Comparison of ENCODE assay signal across 23 cellular contexts in the genomic region with DNA sequence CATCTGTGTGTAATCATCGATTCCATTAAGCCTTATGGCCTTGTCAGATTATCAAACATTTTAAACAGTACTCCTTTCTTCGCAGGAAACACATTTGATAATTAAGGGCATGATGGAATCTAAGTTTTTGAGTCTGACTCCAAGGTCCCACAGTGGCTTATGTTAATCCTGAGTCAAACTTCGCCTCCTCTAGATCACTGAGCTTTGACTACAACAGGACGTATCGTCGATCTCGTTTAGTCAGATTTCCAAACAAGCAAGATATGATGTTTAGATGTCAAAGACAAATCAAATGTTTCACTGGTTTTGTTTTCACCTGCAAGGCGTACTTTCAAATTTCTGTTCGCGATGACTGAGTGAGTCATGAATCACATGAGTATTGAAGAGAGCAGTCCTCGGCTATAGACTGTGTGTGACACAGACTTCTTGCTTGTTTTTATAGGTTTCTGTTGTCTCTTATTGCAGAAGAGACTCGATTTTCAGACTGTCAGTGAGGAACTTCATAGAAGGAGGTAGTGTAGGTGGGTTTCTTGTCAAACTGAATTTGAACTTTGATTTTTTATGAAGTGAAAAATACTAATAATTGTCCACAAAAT.
DNase-seq lines count a peak whose midpoint lies in the region; ATAC-seq and TF ChIP-seq lines count a peak whose summit lies in the region.
"Had no signal": no experiment of that assay in that cellular context is flagged by ENCODE, and none has a peak within 500 bp of the region (broad histone marks: within the 10 kb centered on the region; RNA-seq: fewer than 3 reads in every experiment).

No MANE protein-coding gene starts in this region.

- H2BK12ac ChIP-seq in neuronal stem cell (ENCODE audit: low read length), result no peak overlapping the region

- H2AFZ ChIP-seq in neuronal stem cell (ENCODE audit: low read length), result peak overlapping the region; percentile 56

- no peak overlapping the region for H3K14ac ChIP-seq in neuronal stem cell (ENCODE audit: low read length)

- no peak overlapping the region for H3K4ac ChIP-seq in neuronal stem cell (ENCODE audit: low read length)

- no peaks in the 10 kb centered on the region for H3K79me1 ChIP-seq in neuronal stem cell (ENCODE audit: low read depth, low read length)

- no peak overlapping the region for H3K27ac Mint-ChIP-seq in osteocyte (ENCODE audit: unreplicated experiment)
- H3K27ac Mint-ChIP-seq: CD8-positive, alpha-beta memory T cell; H9; HFFc6 had no signal

- H3K4me2 ChIP-seq in neuronal stem cell (ENCODE audit: insufficient read depth, low read length, poor library complexity, severe bottlenecking), result no peak overlapping the region
- H3K4me2 ChIP-seq: SK-N-SH had no signal

- no CpG with 5 or more reads among the region's 12 CpGs for whole genome bisulfite sequencing in neuronal stem cell (ENCODE audit: extremely low coverage in 2 of 2, insufficient read length in 2 of 2, insufficient replicate concordance in 1 of 2), 2 donors

- no peak overlapping the region for H4K8ac ChIP-seq in neuronal stem cell (ENCODE audit: low read depth, low read length)

- H3K4me3 ChIP-seq in neuronal stem cell (ENCODE audit: low read length in 2 of 2), result no peak overlapping the region
- H3K4me3 ChIP-seq: GM12878 had no signal

- no peak overlapping the region for H4K91ac ChIP-seq in neuronal stem cell (ENCODE audit: low read depth, low read length, poor library complexity)

- H3K9me3 Mint-ChIP-seq in osteocyte (ENCODE audit: unreplicated experiment), result no peaks in the 10 kb centered on the region
- H3K9me3 Mint-ChIP-seq: H9 had no signal

- no peak overlapping the region for H2BK120ac ChIP-seq in neuronal stem cell (ENCODE audit: low read depth, low read length)

- H3K36me3 Mint-ChIP-seq in osteocyte (ENCODE audit: unreplicated experiment), result no peaks in the 10 kb centered on the region
- H3K36me3 Mint-ChIP-seq: CD8-positive, alpha-beta memory T cell had no signal

- H2AK5ac ChIP-seq in neuronal stem cell (ENCODE audit: low read depth, low read length), result no peak overlapping the region

- no peaks in the 10 kb centered on the region for H3K36me3 ChIP-seq in neuronal stem cell (replicated peaks in 1 of 2; ENCODE audit: control insufficient read depth in 2 of 2, insufficient read depth in 2 of 2, low read length in 2 of 2)

- H3K4me1 Mint-ChIP-seq in osteocyte (ENCODE audit: unreplicated experiment), result no peaks in the 10 kb centered on the region
- H3K4me1 Mint-ChIP-seq: CD8-positive, alpha-beta memory T cell; H9 had no signal

- H3K9ac ChIP-seq in neuronal stem cell (ENCODE audit: low read depth, low read length, poor library complexity), result no peak overlapping the region
- H3K9ac ChIP-seq: SK-N-SH had no signal

- H3K4me3 Mint-ChIP-seq in osteocyte (ENCODE audit: unreplicated experiment), result no peak overlapping the region
- H3K4me3 Mint-ChIP-seq: CD8-positive, alpha-beta memory T cell; H9; HFFc6 had no signal

- no peaks in the 10 kb centered on the region for H3K4me1 ChIP-seq in neuronal stem cell (ENCODE audit: control insufficient read depth in 2 of 2, insufficient read depth in 1 of 2, low read depth in 1 of 2, low read length in 2 of 2)

- H3K27me3 ChIP-seq in neuronal stem cell (ENCODE audit: control insufficient read depth in 3 of 3, insufficient read depth in 3 of 3, low read depth in 1 of 3, low read length in 3 of 3), result no peaks in the 10 kb centered on the region

- DNase-seq in activated CD4-positive, CD25-positive, alpha-beta regulatory T cell (lab: John Stamatoyannopoulos, UW), result no peak
- peak; percentile 15 for DNase-seq in Caki2 (ENCODE audit: low read depth)
- DNase-seq in SK-MEL-5 (ENCODE audit: low read depth, low spot score), result peak; percentile 3
- no peak for DNase-seq in neuronal stem cell (ENCODE audit: low spot score)
- no peak for DNase-seq in iPS-NIHi7 (ENCODE audit: extremely low spot score)
- DNase-seq in osteocyte (ENCODE audit: extremely low spot score, unreplicated experiment), result no peak
- DNase-seq: CD8-positive, alpha-beta memory T cell; DND-41; H9; HFFc6; KBM-7; NCI-H1092 treated with DMSO at 0.1 percent for 48 hours; NCI-H1436 treated with DMSO at 0.1 percent for 48 hours; NCI-H1930; NCI-H345; NCI-H774; Right ventricle myocardium superior; SK-N-SH had no signal

- no peak overlapping the region for H2BK15ac ChIP-seq in neuronal stem cell (ENCODE audit: low read length)

- peak; percentile 46 to 67 for ATAC-seq in activated CD4-positive, CD25-positive, alpha-beta regulatory T cell treated with anti-CD3 and anti-CD28 coated beads, Interleukin-2, amount 50 U/mL, for 24 hours
- ATAC-seq: GM12878, HepG2 had no signal

- no peaks in the 10 kb centered on the region for H3K27me3 Mint-ChIP-seq in osteocyte (ENCODE audit: unreplicated experiment)
- H3K27me3 Mint-ChIP-seq: CD8-positive, alpha-beta memory T cell had no signal

- no peaks in the 10 kb centered on the region for H3K9me3 ChIP-seq in neuronal stem cell (replicated peaks in 1 of 2; ENCODE audit: control insufficient read depth in 2 of 2, insufficient read depth in 1 of 2, low read depth in 1 of 2, low read length in 2 of 2)
- H3K9me3 ChIP-seq: SK-N-SH had no signal

- H3K27ac ChIP-seq in neuronal stem cell (replicated peaks; ENCODE audit: low read length), result no peak overlapping the region
- H3K27ac ChIP-seq: C4-2B, HL-60 had no signal

- H3K18ac ChIP-seq in neuronal stem cell (ENCODE audit: low read length), result no peak overlapping the region

- no peak for TF ChIP-seq CTCF in osteocyte (IDR thresholded peaks at IDR 0.05)

- in situ Hi-C loops in Caki2 (cut with HindIII; ENCODE audit: low pct_unique_long_range_greater_than_20kb, low sequenced_read_pairs) (no loop called here), SK-MEL-5 (cut with HindIII; ENCODE audit: low pct_unique_long_range_greater_than_20kb, low sequenced_read_pairs) (no loop called here)

- no peak overlapping the region for H2BK5ac ChIP-seq in neuronal stem cell (ENCODE audit: low read length)

- H3K23ac ChIP-seq in neuronal stem cell (ENCODE audit: low read depth, low read length, poor library complexity), result no peak overlapping the region

Comparison
In these comparisons a context has a peak if more than half of its experiments do, and no peak if none do; other contexts are left out.
1. DNase-seq: peak in Caki2 (single experiment) and SK-MEL-5 (single experiment); none in activated CD4-positive, CD25-positive, alpha-beta regulatory T cell (0 of 4), neuronal stem cell (single experiment), iPS-NIHi7 (single experiment) and osteocyte (single experiment).